ENCODE assay signal across 9 cellular contexts in the genomic region with DNA sequence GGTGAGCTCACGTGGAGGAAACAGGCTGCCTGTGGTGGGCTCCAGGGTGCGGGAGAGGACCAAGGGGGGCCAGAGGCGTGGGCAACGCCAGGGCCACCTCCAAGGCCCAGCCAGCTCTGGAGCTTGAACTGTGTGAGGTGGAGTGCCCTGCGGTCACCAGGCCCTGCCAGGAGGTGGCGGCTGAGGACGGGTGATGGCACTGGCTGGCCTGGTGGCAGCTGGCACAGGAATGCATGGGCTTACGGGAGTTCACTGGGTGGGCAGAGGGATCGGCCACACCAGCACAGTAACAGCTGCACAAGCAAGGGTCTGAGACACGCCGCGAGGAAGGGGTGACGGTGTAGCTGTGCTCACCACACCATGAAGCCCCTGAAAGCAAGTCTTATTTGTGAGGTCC. TPM values are rescaled to one million over a fixed set of nuclear protein-coding genes. Genes with fewer than 3 reads are reported as not detected.
DNase-seq lines count a peak whose midpoint lies in the region; ATAC-seq and TF ChIP-seq lines count a peak whose summit lies in the region.
"Had no signal": no experiment of that assay in that cellular context is flagged by ENCODE, and none has a peak within 500 bp of the region (broad histone marks: within the 10 kb centered on the region; RNA-seq: fewer than 3 reads in every experiment).

No MANE protein-coding gene starts in this region.

- CTCF ChIA-PET in AG04450 (lab: Charles Lee): interaction anchor here (1.1 kb wide), 1 partner anchor 221 kb away, joined by 4 read pairs; no protein-coding TSS in a partner anchor

- POLR2A ChIA-PET in AG04450 (lab: Yijun Ruan, JAX): no interaction called here

- in situ Hi-C loops in astrocyte of the cerebellum (cut with HindIII; ENCODE audit: low sequenced_read_pairs): no loop called here

- H3K27ac ChIP-seq in AG04450 (ENCODE audit: low read depth, low read length): no peak overlapping the region

- ATAC-seq in HG03457 (IDR thresholded peaks at IDR 0.05; ENCODE audit: unreplicated experiment) (no peak), GM18502 (IDR thresholded peaks at IDR 0.05; ENCODE audit: poor library complexity, unreplicated experiment) (no peak)

- DNase-seq in AG04450 (ENCODE audit: low read depth, low spot score) (no peak), astrocyte of the cerebellum (ENCODE audit: low read depth) (no peak), midbrain (lab: John Stamatoyannopoulos, UW) (peak; percentile 29), SIG-M5 treated with dmso at 0.1 percent for 504 hours (lab: John Stamatoyannopoulos, UW; ENCODE audit: unreplicated experiment) (no peak), GM19240 (ENCODE audit: insufficient read length, low spot score) (no peak)

- H3K4me3 ChIP-seq in AG04450 (ENCODE audit: low read depth, low read length): no peak overlapping the region
- H3K4me3 ChIP-seq in astrocyte of the cerebellum (ENCODE audit: low read depth, low read length): no peak overlapping the region
- H3K4me3 ChIP-seq: lung had no signal

- peaks cover 13% of the 10 kb centered on the region; the same call in 1 of the 2 replicates for H3K9me3 ChIP-seq in AG04450 (ENCODE audit: control insufficient read depth, insufficient read depth, low read length)

- TF ChIP-seq CTCF in AG04450 (IDR thresholded peaks at IDR 0.05; ENCODE audit: low read depth, low read length) (0 out of 2 replicates have a peak, but pooled peaks have one; percentile 16), GM12874 (IDR thresholded peaks at IDR 0.05; ENCODE audit: insufficient read depth, low read depth, low read length) (0 out of 2 replicates have a peak, but pooled peaks have one; percentile 27), astrocyte of the cerebellum (IDR thresholded peaks at IDR 0.05; ENCODE audit: low read depth, low read length, missing control alignments) (peak; percentile 6)

- no peaks in the 10 kb centered on the region for H3K27me3 ChIP-seq in AG04450 (ENCODE audit: control insufficient read depth, insufficient read depth, low read length)

RNA-seq across cellular contexts. Expression of a gene that starts 15.8 kb away (rescaled TPM):
- 24.3 and 27.2 TPM in 2 replicates for polyA plus RNA-seq in AG04450 (2011; rRNA removed)
- 29.0 and 34.9 TPM in 2 replicates for polyA minus RNA-seq in AG04450 (2011; rRNA and poly(A)+ RNA removed)
